1 cellular context compared by ENCODE assay signal in genomic region chr15:96053039-96054021, GRCh38.
TF ChIP-seq lines count a peak whose summit lies in the region.

No MANE protein-coding gene starts in this region.

TF ChIP-seq in SK-N-SH treated with all-trans-retinoic acid at 6 μM for 48 hours, 23 proteins besides CTCF, POLR2A, EP300 and RAD21 (continued from another document):
- no peak for TF ChIP-seq ZFP30 (CRISPR knock-in tag; IDR thresholded peaks at IDR 0.05)
- TF ChIP-seq CSDC2 (CRISPR knock-in tag; IDR thresholded peaks at IDR 0.05) = no peak
- no peak for TF ChIP-seq SNAI2 (CRISPR knock-in tag; IDR thresholded peaks at IDR 0.05)
